Comparison of ENCODE assay signal across 9 cellular contexts in the genomic region with DNA sequence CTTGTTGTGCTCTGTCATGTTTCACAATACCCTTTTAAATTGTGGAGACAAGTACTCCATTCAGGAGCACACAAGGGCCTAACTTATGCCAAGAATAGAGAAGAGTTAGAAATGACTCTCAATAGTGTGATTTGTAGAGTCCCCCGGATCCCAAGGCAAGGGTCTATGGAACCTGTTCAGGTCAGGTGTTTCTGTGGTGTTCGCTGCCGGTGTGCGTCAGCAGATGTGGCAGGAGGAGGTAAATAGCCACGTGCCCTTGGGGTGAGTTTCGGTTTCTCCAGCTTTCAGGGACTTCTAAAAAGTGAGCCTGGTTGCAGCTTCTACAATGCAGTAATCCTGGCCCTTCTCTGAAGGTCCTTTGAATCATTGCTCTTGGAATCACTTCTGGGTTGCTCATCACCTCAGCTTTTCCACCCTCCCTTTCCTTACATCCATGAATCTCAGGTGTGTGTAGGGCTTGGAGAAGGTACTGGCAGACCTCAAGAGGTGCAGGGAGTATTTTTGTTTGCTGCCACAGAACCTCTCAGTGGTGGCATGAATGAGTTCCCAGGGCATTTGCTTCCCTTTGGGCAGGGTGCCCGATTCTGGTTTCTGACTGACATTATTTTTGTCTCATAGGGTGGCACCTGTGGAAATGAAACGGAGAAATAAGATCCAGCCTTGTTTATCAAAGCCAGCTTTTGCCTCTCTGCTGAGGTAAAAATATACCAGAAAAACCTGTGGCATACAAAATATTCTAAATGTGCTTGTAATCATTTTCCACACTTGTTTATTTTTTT.
DNase-seq lines count a peak whose midpoint lies in the region; ATAC-seq and TF ChIP-seq lines count a peak whose summit lies in the region.
"Had no signal": no experiment of that assay in that cellular context is flagged by ENCODE, and none has a peak within 500 bp of the region (broad histone marks: within the 10 kb centered on the region; RNA-seq: fewer than 3 reads in every experiment).

No MANE protein-coding gene starts in this region.

- ATAC-seq in HG03139 (IDR thresholded peaks at IDR 0.05; ENCODE audit: unreplicated experiment) = peak; percentile 89

- H3K27ac ChIP-seq in substantia nigra (ENCODE audit: low read depth, low read length, poor library complexity, severe bottlenecking) (peak overlapping the region; percentile 77), tibial artery (no peak overlapping the region)

- H3K4me3 ChIP-seq in epithelial cell of esophagus (ENCODE audit: low read length) = no peak overlapping the region
- H3K4me3 ChIP-seq in tibial artery = no peak overlapping the region

- H3K4me1 ChIP-seq in tibial artery = peaks cover 0 to under 1% (median 0%) of the 10 kb centered on the region in 4 donors

- DNase-seq in NCI-H2196 (lab: John Stamatoyannopoulos, UW; ENCODE audit: unreplicated experiment) (peak; percentile 36), NCI-H2196 treated with DMSO at 0.1 percent for 48 hours (lab: John Stamatoyannopoulos, UW; ENCODE audit: unreplicated experiment) (no peak), epithelial cell of esophagus (ENCODE audit: low read depth) (peak; percentile 76), substantia nigra (lab: John Stamatoyannopoulos, UW) (peak in 29 of 49 donors; percentile 7 to 58 (median 27)), tibial artery (no peak), NCI-H524 (lab: John Stamatoyannopoulos, UW) (no peak), HCEC 1CT (no peak)
- DNase-seq: NCI-H510A had no signal

- TF ChIP-seq CTCF in epithelial cell of esophagus (IDR thresholded peaks at IDR 0.05; ENCODE audit: insufficient read depth, low read depth, low read length, missing control alignments) (no peak), tibial artery (IDR thresholded peaks at IDR 0.05) (no peak)

- no peaks in the 10 kb centered on the region for H3K27me3 ChIP-seq in tibial artery

- H3K9me3 ChIP-seq in tibial artery = no peaks in the 10 kb centered on the region

- H3K36me3 ChIP-seq in tibial artery = peaks cover 0 to 4% (median 0%) of the 10 kb centered on the region in 3 donors

- intact Hi-C loops in tibial artery (cut with DNase I; ENCODE audit: low total_unique reads) = no loop called here

Comparison
In these comparisons a context has a peak if more than half of its experiments do, and no peak if none do; other contexts are left out.
1. DNase-seq: peak in NCI-H2196 (single experiment), epithelial cell of esophagus (single experiment) and substantia nigra (29 of 49); none in NCI-H2196 treated with DMSO at 0.1 percent for 48 hours (single experiment), tibial artery (0 of 2), NCI-H524 (0 of 2) and HCEC 1CT (single experiment).